In genomic region chr5:150499437-150499956, GRCh38 we compare ENCODE assay signal across 1 cellular context.
A peak's percentile ranks its signal among the peaks of the same experiment; 100 is the strongest.
TF ChIP-seq lines count a peak whose summit lies in the region.

No MANE protein-coding gene starts in this region.

TF ChIP-seq in K562, 482 proteins besides CTCF, POLR2A, EP300 and RAD21 (continued from another document and continues in another):
- TF ChIP-seq ZNF592 (IDR thresholded peaks at IDR 0.05) (peak; percentile 48; the same call in 1 of the 2 replicates), CBFA2T2 (conservative IDR thresholded peaks at IDR 0.05) (peak; percentile 97), LEF1 (IDR thresholded peaks at IDR 0.05) (peak; percentile 47; the same call in 1 of the 2 replicates), GTF3C2 (IDR thresholded peaks at IDR 0.05; ENCODE audit: borderline replicate concordance, extremely low read depth, insufficient read length) (no peak), DMBX1 (CRISPR knock-in tag; IDR thresholded peaks at IDR 0.05; ENCODE audit: borderline replicate concordance) (peak; percentile 78; the same call in 1 of the 2 replicates), CREM (IDR thresholded peaks at IDR 0.05; ENCODE audit: low read depth) (peak; percentile 87), PCBP1 (IDR thresholded peaks at IDR 0.05; ENCODE audit: low read depth, low read length, poor library complexity, severe bottlenecking) (no peak), FUS (optimal IDR thresholded peaks at IDR 0.05; ENCODE audit: low read depth, low read length) (no peak), MCM3 (IDR thresholded peaks at IDR 0.05) (no peak), KAT8 (IDR thresholded peaks at IDR 0.05; ENCODE audit: low read depth) (no peak), ZBTB43 (CRISPR knock-in tag; IDR thresholded peaks at IDR 0.05) (0 out of 2 replicates have a peak, but pooled peaks have one; percentile 70), HNRNPLL (IDR thresholded peaks at IDR 0.05; ENCODE audit: low read depth, low read length, poor library complexity, severe bottlenecking) (peak; percentile 37), POLR3A (IDR thresholded peaks at IDR 0.05; ENCODE audit: borderline replicate concordance, extremely low read depth, insufficient read depth, insufficient read length) (no peak), KDM1A (IDR thresholded peaks at IDR 0.05) (peak; percentile 87 to 93), ZNF77 (CRISPR knock-in tag; IDR thresholded peaks at IDR 0.05) (no peak), ESRRA (IDR thresholded peaks at IDR 0.05; ENCODE audit: borderline replicate concordance, low read depth) (peak; percentile 69; the same call in 1 of the 2 replicates), ATF7 (IDR thresholded peaks at IDR 0.05) (peak; percentile 61; the same call in 1 of the 2 replicates), GATAD2B (IDR thresholded peaks at IDR 0.05; ENCODE audit: borderline replicate concordance) (peak; percentile 52; the same call in 1 of the 2 replicates), NBN (IDR thresholded peaks at IDR 0.05; ENCODE audit: low read depth) (peak; percentile 69; the same call in 1 of the 2 replicates), HDAC3 (IDR thresholded peaks at IDR 0.05; ENCODE audit: borderline replicate concordance, partially characterized antibody) (no peak), ZBTB11 (CRISPR knock-in tag; IDR thresholded peaks at IDR 0.05) (peak in 1 of 3 experiments; percentile 71; a peak in 2 of 6 replicates), RFX1 (IDR thresholded peaks at IDR 0.05) (peak; percentile 70; the same call in 1 of the 2 replicates), CBFB (CRISPR knock-in tag; IDR thresholded peaks at IDR 0.05) (no peak; the same call in 1 of the 2 replicates), NCOA4 (IDR thresholded peaks at IDR 0.05; ENCODE audit: partially characterized antibody) (no peak), CBFA2T3 (IDR thresholded peaks at IDR 0.05) (peak; percentile 98), ZNF395 (CRISPR knock-in tag; IDR thresholded peaks at IDR 0.05) (peak; percentile 86), MGA (IDR thresholded peaks at IDR 0.05) (peak; percentile 71), PURB (CRISPR knock-in tag; IDR thresholded peaks at IDR 0.05; ENCODE audit: low read depth) (no peak), MTA2 (IDR thresholded peaks at IDR 0.05; ENCODE audit: low read depth) (peak; percentile 81), ZKSCAN1 (IDR thresholded peaks at IDR 0.05; ENCODE audit: low read depth, low read length) (0 out of 2 replicates have a peak, but pooled peaks have one; percentile 36), CC2D1A (IDR thresholded peaks at IDR 0.05) (peak; percentile 60; the same call in 1 of the 2 replicates), DNMT1 (IDR thresholded peaks at IDR 0.05) (no peak; the same call in 1 of the 2 replicates), SMARCA4 (IDR thresholded peaks at IDR 0.05) (peak; percentile 83)
